ENCODE assay signal across 8 cellular contexts in genomic region chr14:101072945-101073597, GRCh38.
A peak's percentile ranks its signal among the peaks of the same experiment; 100 is the strongest.
DNase-seq lines count a peak whose midpoint lies in the region; ATAC-seq, FAIRE-seq and TF ChIP-seq lines count a peak whose summit lies in the region.

No MANE protein-coding gene starts in this region.

- H3K27me3 ChIP-seq in MM.1S (replicated peaks; ENCODE audit: insufficient read depth, low read length) = peaks cover 45% of the 10 kb centered on the region

- no peak overlapping the region for H3K4me3 ChIP-seq in A549
- no peak overlapping the region for H3K4me3 ChIP-seq in MM.1S (ENCODE audit: low read length)
- no peak overlapping the region for H3K4me3 ChIP-seq in skeletal muscle cell (ENCODE audit: low read depth, low read length)

- no peaks in the 10 kb centered on the region for H3K9me2 ChIP-seq in MM.1S (replicated peaks; ENCODE audit: insufficient read depth, low read length)

- no peaks in the 10 kb centered on the region for H3K36me3 ChIP-seq in MM.1S (replicated peaks; ENCODE audit: insufficient read depth, low read length)

- H3F3A ChIP-seq in MM.1S (ENCODE audit: insufficient read depth, low read length) = no peaks in the 10 kb centered on the region

- no peak overlapping the region for H3K27ac Mint-ChIP-seq in activated CD4-positive, alpha-beta memory T cell treated with anti-CD3 and anti-CD28 coated beads, Interleukin-2, amount 10 ng/mL, durations not matched to agents 7 days and 5 days

- H3K79me2 ChIP-seq in MM.1S (ENCODE audit: low read length) = no peaks in the 10 kb centered on the region

- H3K4me1 Mint-ChIP-seq in activated CD4-positive, alpha-beta memory T cell treated with anti-CD3 and anti-CD28 coated beads, Interleukin-2, amount 10 ng/mL, durations not matched to agents 7 days and 5 days = no peaks in the 10 kb centered on the region

- H3K4me1 ChIP-seq in A549 (peaks cover 37% of the 10 kb centered on the region), MM.1S (ENCODE audit: low read length) (no peaks in the 10 kb centered on the region)

- peak; percentile 98 for FAIRE-seq in A549 (lab: Jason Lieb, UNC)

- ATAC-seq in A549 = peak; percentile 97 to 98
- peak; percentile 31 to 84 for ATAC-seq in left cardiac atrium

- no peak for TF ChIP-seq POLR2A in A549 (IDR thresholded peaks at IDR 0.05; ENCODE audit: low read length)

- peak; percentile 49 to 67 for TF ChIP-seq RAD21 in A549 (conservative IDR thresholded peaks at IDR 0.05 in 1 of 2, IDR thresholded peaks at IDR 0.05 in 1 of 2)

- TF ChIP-seq EP300 in A549 (IDR thresholded peaks at IDR 0.05) = peak; percentile 85 to 89; a peak in 3 of 5 replicates

- WGBS in A549 (ENCODE audit: missing lambda C conversion rate) = 3% methylated on average over 24 of the region's 28 CpGs

- H3K4me2 ChIP-seq in A549 = peak overlapping the region; percentile 62
- H3K4me2 ChIP-seq in MM.1S (ENCODE audit: low read depth, low read length) = no peak overlapping the region

- CTCF ChIA-PET in A549 (lab: Yijun Ruan, JAX) (interaction anchor here (0.9 to 2.9 kb wide), 2 partner anchors 162 to 490 kb away, joined by 3 to 12 read pairs; no protein-coding TSS in a partner anchor), HEK293T (lab: Yijun Ruan, JAX) (interaction anchor here (0.6 kb wide), 1 partner anchor 853 kb away, joined by 3 read pairs; no protein-coding TSS in a partner anchor)
- CTCF ChIA-PET in activated CD4-positive, alpha-beta memory T cell treated with anti-CD3 and anti-CD28 coated beads, Interleukin-2, amount 10 ng/mL, durations not matched to agents 7 days and 5 days (lab: Charles Lee) = no interaction called here

- TF ChIP-seq CTCF in A549 (IDR thresholded peaks at IDR 0.05) (peak; percentile 19; the same call in 1 of the 3 replicates), MM.1S (IDR thresholded peaks at IDR 0.05; ENCODE audit: low read length) (no peak)

- peak overlapping the region; percentile 92 for H3K27ac ChIP-seq in A549
- no peak overlapping the region for H3K27ac ChIP-seq in MM.1S (ENCODE audit: low read length)

- H4K20me1 ChIP-seq in MM.1S (ENCODE audit: insufficient read depth, low read length) = no peaks in the 10 kb centered on the region

- no peak overlapping the region for H3K9ac ChIP-seq in MM.1S (ENCODE audit: low read length)

- no peaks in the 10 kb centered on the region for H3K36me3 Mint-ChIP-seq in activated CD4-positive, alpha-beta memory T cell treated with anti-CD3 and anti-CD28 coated beads, Interleukin-2, amount 10 ng/mL, durations not matched to agents 7 days and 5 days (ENCODE audit: low read depth)

- POLR2A ChIA-PET in A549 (lab: Yijun Ruan, JAX) (interaction anchor here (0.6 to 1.5 kb wide), 3 partner anchors 156 to 407 kb away, joined by 3 to 6 read pairs (median 4); no protein-coding TSS in a partner anchor), HEK293T (lab: Yijun Ruan, JAX) (interaction anchor here (1.5 kb wide), 1 partner anchor 15 kb away, joined by 4 read pairs; no protein-coding TSS in a partner anchor)
- POLR2A ChIA-PET in activated CD4-positive, alpha-beta memory T cell treated with anti-CD3 and anti-CD28 coated beads, Interleukin-2, amount 10 ng/mL, durations not matched to agents 7 days and 5 days (lab: Charles Lee) = no interaction called here

- H3K4me3 Mint-ChIP-seq in activated CD4-positive, alpha-beta memory T cell treated with anti-CD3 and anti-CD28 coated beads, Interleukin-2, amount 10 ng/mL, durations not matched to agents 7 days and 5 days = no peak overlapping the region

- DNase-seq in A549 (ENCODE audit: low read depth in 1 of 2, low spot score in 1 of 2) (peak; percentile 97), ELF-1 (ENCODE audit: low read depth, low spot score) (peak; percentile 95), HEK293T (ENCODE audit: extremely low spot score) (peak; percentile 78), MM.1S (peak; percentile 12), left cardiac atrium (no peak), skeletal muscle cell (ENCODE audit: low read depth) (peak; percentile 93), globus pallidus (ENCODE audit: low spot score) (no peak)
- DNase-seq in activated CD4-positive, alpha-beta memory T cell treated with anti-CD3 and anti-CD28 coated beads, Interleukin-2, amount 10 ng/mL, durations not matched to agents 7 days and 5 days = peak; percentile 17

- intact Hi-C loops in left cardiac atrium (cut with DNase I) = no loop called here

- no peaks in the 10 kb centered on the region for H3K9me3 ChIP-seq in A549
- no peaks in the 10 kb centered on the region for H3K9me3 ChIP-seq in MM.1S (replicated peaks; ENCODE audit: insufficient read depth, low read length)

- H3K9me3 Mint-ChIP-seq in activated CD4-positive, alpha-beta memory T cell treated with anti-CD3 and anti-CD28 coated beads, Interleukin-2, amount 10 ng/mL, durations not matched to agents 7 days and 5 days = no peaks in the 10 kb centered on the region

- no peak overlapping the region for H2AFZ ChIP-seq in MM.1S (ENCODE audit: low read length)

- H3K27me3 Mint-ChIP-seq in activated CD4-positive, alpha-beta memory T cell treated with anti-CD3 and anti-CD28 coated beads, Interleukin-2, amount 10 ng/mL, durations not matched to agents 7 days and 5 days = peaks cover 11% of the 10 kb centered on the region

TF ChIP-seq in A549, 52 proteins besides CTCF, POLR2A, EP300 and RAD21 (continues in another document):
- TF ChIP-seq HEYL (CRISPR knock-in tag; IDR thresholded peaks at IDR 0.05) = no peak
- peak; percentile 61 for TF ChIP-seq E2F6 (IDR thresholded peaks at IDR 0.05; ENCODE audit: borderline replicate concordance, low read depth)
- no peak for TF ChIP-seq USF2 (IDR thresholded peaks at IDR 0.05)
- TF ChIP-seq NFE2L2 (conservative IDR thresholded peaks at IDR 0.05; ENCODE audit: low read length) = 0 out of 2 replicates have a peak, but pooled peaks have one; percentile 5
- TF ChIP-seq KDM5A (IDR thresholded peaks at IDR 0.05) = no peak
- peak; percentile 91 for TF ChIP-seq FOSL2 (IDR thresholded peaks at IDR 0.05)
- peak; percentile 99 for TF ChIP-seq FOSL2 (CRISPR knock-in tag; IDR thresholded peaks at IDR 0.05)
- TF ChIP-seq HOXB5 (CRISPR knock-in tag; IDR thresholded peaks at IDR 0.05) = no peak
- no peak for TF ChIP-seq HES2 (IDR thresholded peaks at IDR 0.05)
- no peak for TF ChIP-seq TP53 (CRISPR knock-in tag; IDR thresholded peaks at IDR 0.05)

TF ChIP-seq in HEK293T, 16 proteins besides CTCF, POLR2A, EP300 and RAD21:
- TF ChIP-seq ARNT (IDR thresholded peaks at IDR 0.05) (0 out of 2 replicates have a peak, but pooled peaks have one; percentile 36), BHLHE40 (IDR thresholded peaks at IDR 0.05; ENCODE audit: borderline replicate concordance) (no peak)

Comparison
In these comparisons a context has a peak if more than half of its experiments do, and no peak if none do; other contexts are left out.
1. DNase-seq: peak in A549 (2 of 2), ELF-1 (single experiment), HEK293T (single experiment), MM.1S (single experiment), activated CD4-positive, alpha-beta memory T cell treated with anti-CD3 and anti-CD28 coated beads, Interleukin-2, amount 10 ng/mL, durations not matched to agents 7 days and 5 days (single experiment) and skeletal muscle cell (single experiment); none in left cardiac atrium (single experiment) and globus pallidus (single experiment).